Comparison of ENCODE assay signal across 9 cellular contexts in genomic region chr19:48490980-48491792, GRCh38. TPM values are rescaled to one million over a fixed set of nuclear protein-coding genes. Genes with fewer than 3 reads are reported as not detected.
DNase-seq lines count a peak whose midpoint lies in the region; ATAC-seq, FAIRE-seq and TF ChIP-seq lines count a peak whose summit lies in the region.
"Had no signal": no experiment of that assay in that cellular context is flagged by ENCODE, and none has a peak within 500 bp of the region (broad histone marks: within the 10 kb centered on the region; RNA-seq: fewer than 3 reads in every experiment).

No MANE protein-coding gene starts in this region.

- H3K9me3 ChIP-seq in NT2/D1 (ENCODE audit: insufficient read depth, low read length), result no peaks in the 10 kb centered on the region
- H3K9me3 ChIP-seq in kidney (ENCODE audit: control insufficient read depth in 1 of 2, low read length in 2 of 2), result no peaks in the 10 kb centered on the region
- H3K9me3 ChIP-seq in vagina, result no peaks in the 10 kb centered on the region

- no peak for TF ChIP-seq POLR2A in vagina (IDR thresholded peaks at IDR 0.05)

- H3K4me1 ChIP-seq in NT2/D1 (ENCODE audit: insufficient read depth, insufficient read length) (peaks cover 8% of the 10 kb centered on the region), kidney (ENCODE audit: control insufficient read depth in 1 of 2, insufficient read depth in 1 of 2, low read depth in 1 of 2, low read length in 2 of 2) (peaks cover 0 to 11% of the 10 kb centered on the region in 2 donors), vagina (peaks cover 55% of the 10 kb centered on the region)

- ATAC-seq in HG03457 (IDR thresholded peaks at IDR 0.05; ENCODE audit: unreplicated experiment) (no peak), GM21786 (IDR thresholded peaks at IDR 0.05; ENCODE audit: unreplicated experiment) (no peak)

- no peaks in the 10 kb centered on the region for H3K36me3 ChIP-seq in NT2/D1 (ENCODE audit: insufficient read depth, insufficient read length, low read length)
- no peaks in the 10 kb centered on the region for H3K36me3 ChIP-seq in kidney (ENCODE audit: control insufficient read depth in 1 of 2, insufficient read depth in 2 of 2, low read length in 2 of 2)
- H3K36me3 ChIP-seq in vagina, result no peaks in the 10 kb centered on the region

- DNase-seq in NCI-H1436 (lab: John Stamatoyannopoulos, UW) (peak; percentile 82), NCI-H1436 treated with DMSO at 0.1 percent for 48 hours (lab: John Stamatoyannopoulos, UW) (no peak), NT2/D1 (ENCODE audit: low read depth, low spot score) (no peak), activated gamma-delta T cell treated with Interleukin-2 at 50 U/mL for 16 hours (peak; percentile 54), kidney (peak; percentile 91), vagina (ENCODE audit: extremely low spot score in 2 of 2) (no peak)

- H3K9ac ChIP-seq in NT2/D1 (ENCODE audit: insufficient read length, low read depth) (peak overlapping the region; percentile 76), kidney (ENCODE audit: low read length in 2 of 2) (no peak overlapping the region)

- FAIRE-seq in kidney (lab: Jason Lieb, UNC), result no peak
- FAIRE-seq: TTC549 had no signal

- intact Hi-C loops in kidney (cut with DNase I), result no loop called here
- intact Hi-C loops in vagina (cut with DNase I), result loop anchor here (5.0 kb wide), 1 partner anchor 96 kb away; no protein-coding TSS in a partner anchor

- H3K27ac ChIP-seq in kidney (ENCODE audit: low read depth in 2 of 2, low read length in 2 of 2) (peak overlapping the region in 1 of 2 donors; percentile 11), vagina (peak overlapping the region; percentile 61)

- H3K4me3 ChIP-seq in NT2/D1 (ENCODE audit: insufficient read length, low read depth), result peak overlapping the region; percentile 37
- H3K4me3 ChIP-seq in kidney (ENCODE audit: low read length in 2 of 2), result no peak overlapping the region
- H3K4me3 ChIP-seq in vagina, result peak overlapping the region in 1 of 2 donors; percentile 16

- H3K27me3 ChIP-seq in NT2/D1 (ENCODE audit: insufficient read depth, insufficient read length) (peaks cover 28% of the 10 kb centered on the region), vagina (no peaks in the 10 kb centered on the region)

- TF ChIP-seq CTCF in kidney (IDR thresholded peaks at IDR 0.05; ENCODE audit: borderline replicate concordance, extremely low read depth, insufficient read depth) (no peak), vagina (IDR thresholded peaks at IDR 0.05) (no peak)

RNA-seq across cellular contexts. Expression of gene LMTK3, which starts 20.4 kb away (rescaled TPM):
- total RNA-seq in kidney (8.4 TPM), vagina (1.7 TPM)
- polyA plus RNA-seq in kidney (ENCODE audit: insufficient read depth, low read depth, low replicate concordance), result 4.2 TPM

RNA-seq across cellular contexts. Expression of gene CYTH2, which starts 22.0 kb away (rescaled TPM):
- total RNA-seq in kidney (96.1 TPM), vagina (87.2 TPM)
- 51.0 TPM for polyA plus RNA-seq in kidney (ENCODE audit: insufficient read depth, low read depth, low replicate concordance)

RNA-seq across cellular contexts. Expression of gene KCNJ14, which starts 35.8 kb away (rescaled TPM):
- total RNA-seq in kidney, result 1.0 TPM
- polyA plus RNA-seq in kidney (ENCODE audit: insufficient read depth, low read depth, low replicate concordance), result 0.28 TPM
- total RNA-seq in vagina, result 3.7 TPM

RNA-seq across cellular contexts. Expression of gene GRWD1, which starts 45.4 kb away (rescaled TPM):
- total RNA-seq in kidney (34.0 TPM), vagina (20.4 TPM)
- 19.0 TPM for polyA plus RNA-seq in kidney (ENCODE audit: insufficient read depth, low read depth, low replicate concordance)

Comparison
In these comparisons a context has a peak if more than half of its experiments do, and no peak if none do; other contexts are left out.
1. DNase-seq: peak in NCI-H1436 (single experiment), activated gamma-delta T cell treated with Interleukin-2 at 50 U/mL for 16 hours (single experiment) and kidney (single experiment); none in NCI-H1436 treated with DMSO at 0.1 percent for 48 hours (single experiment), NT2/D1 (single experiment) and vagina (0 of 2).